1 cellular context compared by ENCODE assay signal in genomic region chr16:9159839-9160550, GRCh38.
TF ChIP-seq lines count a peak whose summit lies in the region.

No MANE protein-coding gene starts in this region.

TF ChIP-seq in HEK293, 187 proteins besides CTCF, POLR2A, EP300 and RAD21 (continued from another document):
- TF ChIP-seq, protein P1, sequence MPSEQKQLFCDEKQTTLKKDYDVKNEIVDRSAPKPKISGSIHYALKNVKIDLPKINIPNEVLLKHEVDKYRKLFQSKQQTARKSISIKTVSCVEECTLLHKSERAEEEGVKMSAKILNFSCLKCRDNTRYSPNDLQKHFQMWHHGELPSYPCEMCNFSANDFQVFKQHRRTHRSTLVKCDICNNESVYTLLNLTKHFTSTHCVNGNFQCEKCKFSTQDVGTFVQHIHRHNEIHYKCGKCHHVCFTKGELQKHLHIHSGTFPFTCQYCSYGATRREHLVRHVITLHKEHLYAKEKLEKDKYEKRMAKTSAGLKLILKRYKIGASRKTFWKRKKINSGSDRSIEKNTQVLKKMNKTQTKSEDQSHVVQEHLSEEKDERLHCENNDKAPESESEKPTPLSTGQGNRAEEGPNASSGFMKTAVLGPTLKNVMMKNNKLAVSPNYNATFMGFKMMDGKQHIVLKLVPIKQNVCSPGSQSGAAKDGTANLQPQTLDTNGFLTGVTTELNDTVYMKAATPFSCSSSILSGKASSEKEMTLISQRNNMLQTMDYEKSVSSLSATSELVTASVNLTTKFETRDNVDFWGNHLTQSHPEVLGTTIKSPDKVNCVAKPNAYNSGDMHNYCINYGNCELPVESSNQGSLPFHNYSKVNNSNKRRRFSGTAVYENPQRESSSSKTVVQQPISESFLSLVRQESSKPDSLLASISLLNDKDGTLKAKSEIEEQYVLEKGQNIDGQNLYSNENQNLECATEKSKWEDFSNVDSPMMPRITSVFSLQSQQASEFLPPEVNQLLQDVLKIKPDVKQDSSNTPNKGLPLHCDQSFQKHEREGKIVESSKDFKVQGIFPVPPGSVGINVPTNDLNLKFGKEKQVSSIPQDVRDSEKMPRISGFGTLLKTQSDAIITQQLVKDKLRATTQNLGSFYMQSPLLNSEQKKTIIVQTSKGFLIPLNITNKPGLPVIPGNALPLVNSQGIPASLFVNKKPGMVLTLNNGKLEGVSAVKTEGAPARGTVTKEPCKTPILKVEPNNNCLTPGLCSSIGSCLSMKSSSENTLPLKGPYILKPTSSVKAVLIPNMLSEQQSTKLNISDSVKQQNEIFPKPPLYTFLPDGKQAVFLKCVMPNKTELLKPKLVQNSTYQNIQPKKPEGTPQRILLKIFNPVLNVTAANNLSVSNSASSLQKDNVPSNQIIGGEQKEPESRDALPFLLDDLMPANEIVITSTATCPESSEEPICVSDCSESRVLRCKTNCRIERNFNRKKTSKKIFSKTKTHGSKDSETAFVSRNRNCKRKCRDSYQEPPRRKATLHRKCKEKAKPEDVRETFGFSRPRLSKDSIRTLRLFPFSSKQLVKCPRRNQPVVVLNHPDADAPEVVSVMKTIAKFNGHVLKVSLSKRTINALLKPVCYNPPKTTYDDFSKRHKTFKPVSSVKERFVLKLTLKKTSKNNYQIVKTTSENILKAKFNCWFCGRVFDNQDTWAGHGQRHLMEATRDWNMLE (tag by site-specific recombination; conservative IDR thresholded peaks at IDR 0.05; ENCODE audit: low read depth), result no peak
- no peak for TF ChIP-seq BCL11B (tag by site-specific recombination; IDR thresholded peaks at IDR 0.05; ENCODE audit: low read depth)
- TF ChIP-seq ZNF324 (tag by site-specific recombination; IDR thresholded peaks at IDR 0.05), result no peak
- TF ChIP-seq ZNF626 (tag by site-specific recombination; IDR thresholded peaks at IDR 0.05), result no peak
- TF ChIP-seq ZNF121 (tag by site-specific recombination; IDR thresholded peaks at IDR 0.05), result peak; percentile 82
- TF ChIP-seq ZIC2 (tag by site-specific recombination; IDR thresholded peaks at IDR 0.05), result peak; percentile 40; the same call in 1 of the 2 replicates
